8 cellular contexts compared by ENCODE assay signal in genomic region chr3:179563298-179563934, GRCh38. TPM values are rescaled to one million over a fixed set of nuclear protein-coding genes. Genes with fewer than 3 reads are reported as not detected.
A peak's percentile ranks its signal among the peaks of the same experiment; 100 is the strongest.
DNase-seq lines count a peak whose midpoint lies in the region; ATAC-seq and TF ChIP-seq lines count a peak whose summit lies in the region.

No MANE protein-coding gene starts in this region.

- no peaks in the 10 kb centered on the region for H4K20me1 ChIP-seq in osteoblast (ENCODE audit: insufficient read depth, low read length)

- peak overlapping the region; percentile 84 for H3K4me3 ChIP-seq in Jurkat, Clone E6-1 (ENCODE audit: low read length)
- peak overlapping the region; percentile 66 for H3K4me3 ChIP-seq in SJSA1
- peak overlapping the region; percentile 90 for H3K4me3 ChIP-seq in osteoblast (ENCODE audit: insufficient read depth, low read length)
- peak overlapping the region; percentile 80 for H3K4me3 ChIP-seq in thymus (ENCODE audit: low read length)

- peaks cover 47% of the 10 kb centered on the region for H3K79me2 ChIP-seq in osteoblast (ENCODE audit: insufficient read depth, low read length)

- peak; percentile 89 for DNase-seq in ELR (ENCODE audit: low read depth)
- peak; percentile 52 for DNase-seq in Jurkat, Clone E6-1 (ENCODE audit: low read depth, low spot score)
- DNase-seq in SJSA1 (ENCODE audit: low read depth in 1 of 2, low spot score in 2 of 2) = peak; percentile 80 to 81
- peak; percentile 76 for DNase-seq in activated naive CD4-positive, alpha-beta T cell treated with Interleukin-2 at 50 U/mL for 16 hours
- DNase-seq in germinal center (ENCODE audit: low spot score) = peak; percentile 77
- peak; percentile 89 for DNase-seq in osteoblast (ENCODE audit: insufficient read length, low spot score, missing footprints)

- peak overlapping the region; percentile 91 for H3K27ac ChIP-seq in SJSA1
- peak overlapping the region; percentile 31 for H3K27ac ChIP-seq in osteoblast (ENCODE audit: low read depth, low read length)
- peak overlapping the region; percentile 94 for H3K27ac ChIP-seq in thymus (ENCODE audit: low read depth)

- H3K4me1 ChIP-seq in SJSA1 (replicated peaks) = peaks cover 5% of the 10 kb centered on the region; the same call in 1 of the 2 replicates
- peaks cover 6% of the 10 kb centered on the region for H3K4me1 ChIP-seq in osteoblast (ENCODE audit: insufficient read depth, low read length)
- peaks cover 4% of the 10 kb centered on the region for H3K4me1 ChIP-seq in thymus (ENCODE audit: control insufficient read depth, insufficient read depth, low read length)

- TF ChIP-seq CTCF in osteoblast (IDR thresholded peaks at IDR 0.05; ENCODE audit: extremely low read depth, low read depth, low read length) = peak; percentile 47

- H3K4me2 ChIP-seq in osteoblast (ENCODE audit: insufficient read depth, low read length) = peak overlapping the region; percentile 90

- H2AFZ ChIP-seq in osteoblast (ENCODE audit: low read length) = peak overlapping the region; percentile 82

- H3K27me3 ChIP-seq in SJSA1 (replicated peaks) = no peaks in the 10 kb centered on the region
- H3K27me3 ChIP-seq in osteoblast (ENCODE audit: insufficient read depth, low read length) = no peaks in the 10 kb centered on the region
- H3K27me3 ChIP-seq in thymus (ENCODE audit: control insufficient read depth, insufficient read depth) = no peaks in the 10 kb centered on the region

- H3K36me3 ChIP-seq in SJSA1 (no peaks in the 10 kb centered on the region), osteoblast (ENCODE audit: insufficient read depth, low read length) (no peaks in the 10 kb centered on the region), thymus (ENCODE audit: control insufficient read depth, insufficient read depth) (no peaks in the 10 kb centered on the region)

- H3K9me3 ChIP-seq in SJSA1 (replicated peaks) = no peaks in the 10 kb centered on the region
- no peaks in the 10 kb centered on the region for H3K9me3 ChIP-seq in osteoblast (ENCODE audit: low read depth, low read length)
- no peaks in the 10 kb centered on the region for H3K9me3 ChIP-seq in thymus (ENCODE audit: control insufficient read depth)

- under 1% methylated on average over 39 of the region's 39 CpGs for WGBS in thymus

- peak; percentile 43 for ATAC-seq in GM21737 (IDR thresholded peaks at IDR 0.05; ENCODE audit: unreplicated experiment)

RNA-seq across cellular contexts. Expression of gene ACTL6A, which starts 0.7 kb away (rescaled TPM):
- polyA plus RNA-seq in Jurkat, Clone E6-1 (2012; ENCODE audit: insufficient read depth, insufficient read length) = 148 TPM
- 119 and 277 TPM in 2 replicates for total RNA-seq in SJSA1 (2014; rRNA removed; shearing (Covaris generic))
- total RNA-seq in osteoblast = 36.8 and 42.0 TPM in 2 replicates
- 113 TPM for polyA plus RNA-seq in thymus

RNA-seq across cellular contexts. Expression of gene MRPL47, which starts 41.0 kb away (rescaled TPM):
- 123 TPM for polyA plus RNA-seq in Jurkat, Clone E6-1 (2012; ENCODE audit: insufficient read depth, insufficient read length)
- 49.3 and 80.3 TPM in 2 replicates for total RNA-seq in SJSA1 (2014; rRNA removed; shearing (Covaris generic))
- 32.2 and 33.6 TPM in 2 replicates for total RNA-seq in osteoblast
- 68.2 TPM for polyA plus RNA-seq in thymus

RNA-seq across cellular contexts. Expression of gene NDUFB5, which starts 41.2 kb away (rescaled TPM):
- 141 TPM for polyA plus RNA-seq in Jurkat, Clone E6-1 (2012; ENCODE audit: insufficient read depth, insufficient read length)
- 181 and 200 TPM in 2 replicates for total RNA-seq in SJSA1 (2014; rRNA removed; shearing (Covaris generic))
- 103 and 108 TPM in 2 replicates for total RNA-seq in osteoblast
- 177 TPM for polyA plus RNA-seq in thymus

Comparison
In these comparisons a context has a peak if more than half of its experiments do, and no peak if none do; other contexts are left out.
1. Peak in every context shown above with its lines: DNase-seq, ATAC-seq, H3K4me3 ChIP-seq and H3K27ac ChIP-seq.
2. H3K27ac ChIP-seq: peak in every context shown above with its lines; median percentile 94 in thymus; 91 in SJSA1; 31 in osteoblast.